Comparison of ENCODE assay signal across 15 cellular contexts in genomic region chr7:120998525-120998924, GRCh38. TPM values are rescaled to one million over a fixed set of nuclear protein-coding genes. Genes with fewer than 3 reads are reported as not detected.
DNase-seq lines count a peak whose midpoint lies in the region; TF ChIP-seq lines count a peak whose summit lies in the region.
"Had no signal": no experiment of that assay in that cellular context is flagged by ENCODE, and none has a peak within 500 bp of the region (broad histone marks: within the 10 kb centered on the region; RNA-seq: fewer than 3 reads in every experiment).

No MANE protein-coding gene starts in this region.

- H3K14ac ChIP-seq in trophoblast cell (ENCODE audit: low read length) = no peak overlapping the region

- H2BK12ac ChIP-seq in trophoblast cell (ENCODE audit: low read length) = no peak overlapping the region

- no peaks in the 10 kb centered on the region for H3K36me3 ChIP-seq in GM23248 (ENCODE audit: low read depth)
- H3K36me3 ChIP-seq in SJSA1 = peaks cover 30% of the 10 kb centered on the region
- no peaks in the 10 kb centered on the region for H3K36me3 ChIP-seq in stomach
- H3K36me3 ChIP-seq in trophoblast cell (ENCODE audit: control insufficient read depth in 1 of 2, insufficient read depth in 2 of 2, low read length in 2 of 2) = no peaks in the 10 kb centered on the region

- H3K4me3 ChIP-seq in GM23248 (no peak overlapping the region), SJSA1 (no peak overlapping the region), stomach (no peak overlapping the region), trophoblast cell (ENCODE audit: low read depth, low read length) (no peak overlapping the region)
- H3K4me3 ChIP-seq: GM12878 had no signal

- peaks cover 3% of the 10 kb centered on the region for H3K27me3 Mint-ChIP-seq in mesothelial cell of epicardium (ENCODE audit: low read depth)

- no peak overlapping the region for H2BK5ac ChIP-seq in trophoblast cell (ENCODE audit: low read depth, low read length, poor library complexity)

- DNase-seq in GM23248 (no peak), SJSA1 (ENCODE audit: low read depth in 1 of 2, low spot score in 2 of 2) (no peak), mesothelial cell of epicardium (ENCODE audit: low spot score in 2 of 2, unreplicated experiment in 2 of 2) (no peak), stomach (no peak), cerebellar nuclear complex (lab: John Stamatoyannopoulos, UW) (no peak), NCI-H2081 (lab: John Stamatoyannopoulos, UW) (no peak), trophoblast cell (no peak)
- no peak for DNase-seq in stimulated activated CD8-positive, alpha-beta memory T cell treated with anti-CD3 and anti-CD28 coated beads, Interleukin-4, amount 100 ng/mL, for 48 hours
- DNase-seq: H9, NCI-H146, NCI-H2107, NCI-H345, NCI-H774, SHP77 had no signal

- H3F3A ChIP-seq in GM23248 (ENCODE audit: insufficient read depth) = peaks cover 21% of the 10 kb centered on the region

- H3K23ac ChIP-seq in trophoblast cell (ENCODE audit: low read length) = no peak overlapping the region

- TF ChIP-seq CTCF in mesothelial cell of epicardium (IDR thresholded peaks at IDR 0.05; ENCODE audit: unreplicated experiment) (no peak), stomach (IDR thresholded peaks at IDR 0.05) (no peak)

- H3K18ac ChIP-seq in trophoblast cell (ENCODE audit: low read length) = no peak overlapping the region

- H3K36me3 Mint-ChIP-seq in mesothelial cell of epicardium = no peaks in the 10 kb centered on the region

- H3K79me1 ChIP-seq in trophoblast cell (ENCODE audit: low read length) = no peaks in the 10 kb centered on the region

- no peak overlapping the region for H4K91ac ChIP-seq in trophoblast cell (ENCODE audit: low read depth, low read length)

- no peak for TF ChIP-seq POLR2A in stomach (IDR thresholded peaks at IDR 0.05)

- H3K9me2 ChIP-seq in GM23248 (ENCODE audit: insufficient read depth) = no peaks in the 10 kb centered on the region

- H3K4me2 ChIP-seq in GM23248 (ENCODE audit: unreplicated experiment) = no peak overlapping the region
- no peak overlapping the region for H3K4me2 ChIP-seq in trophoblast cell (ENCODE audit: low read length)

- no peak overlapping the region for H4K12ac ChIP-seq in trophoblast cell (ENCODE audit: low read depth, low read length)

- H2AK5ac ChIP-seq in trophoblast cell (ENCODE audit: low read length) = no peak overlapping the region

- H3K4me1 Mint-ChIP-seq in mesothelial cell of epicardium = peaks cover 62% of the 10 kb centered on the region

- TF ChIP-seq EP300 in stomach (IDR thresholded peaks at IDR 0.05) = no peak

- H3K79me2 ChIP-seq in GM23248 (ENCODE audit: insufficient read depth) (peaks cover 60% of the 10 kb centered on the region), trophoblast cell (ENCODE audit: control insufficient read depth, insufficient read depth, low read length, poor library complexity) (no peaks in the 10 kb centered on the region)

- 0 out of 2 replicates have a peak overlapping the region, but pooled peaks have one; percentile 87 for H2AFZ ChIP-seq in GM23248
- H2AFZ ChIP-seq in trophoblast cell (ENCODE audit: insufficient read depth, low read length, poor library complexity) = no peak overlapping the region

- intact Hi-C loops in stomach (cut with DNase I; ENCODE audit: low total_unique reads) = no loop called here

- no peaks in the 10 kb centered on the region for H4K20me1 ChIP-seq in GM23248 (ENCODE audit: insufficient read depth)

- H4K8ac ChIP-seq in trophoblast cell (ENCODE audit: low read depth, low read length) = no peak overlapping the region

- peak overlapping the region; percentile 74 for H3K27ac Mint-ChIP-seq in mesothelial cell of epicardium
- H3K27ac Mint-ChIP-seq: H9 had no signal

- H3K9ac ChIP-seq in GM23248 (no peak overlapping the region), trophoblast cell (ENCODE audit: low read length) (no peak overlapping the region)

- H3K27ac ChIP-seq in GM23248 (no peak overlapping the region), SJSA1 (peak overlapping the region; percentile 82), stomach (peak overlapping the region in 4 of 5 donors; percentile 13 to 82 (median 72)), trophoblast cell (ENCODE audit: low read depth, low read length) (no peak overlapping the region)

- H3K4me1 ChIP-seq in GM23248 (ENCODE audit: insufficient read depth) (peaks cover 42% of the 10 kb centered on the region), SJSA1 (replicated peaks) (peaks cover 78% of the 10 kb centered on the region), stomach (peaks cover 4 to 63% (median 30%) of the 10 kb centered on the region in 4 donors), trophoblast cell (ENCODE audit: control insufficient read depth in 1 of 2, insufficient read depth in 2 of 2, low read length in 2 of 2) (no peaks in the 10 kb centered on the region)

- no peak overlapping the region for H2BK120ac ChIP-seq in trophoblast cell (ENCODE audit: insufficient read depth, low read length, poor library complexity)

- H3K27me3 ChIP-seq in GM23248 (replicated peaks; ENCODE audit: insufficient read depth) (no peaks in the 10 kb centered on the region), SJSA1 (replicated peaks) (no peaks in the 10 kb centered on the region), stomach (no peaks in the 10 kb centered on the region), trophoblast cell (ENCODE audit: insufficient read depth, low read length) (no peaks in the 10 kb centered on the region)

- in situ Hi-C loops in GM23248 (cut with MboI) = loop anchor here (25.0 kb wide), 2 partner anchors 339 to 539 kb away; partner anchors contain the start of gene WNT16

- no peak overlapping the region for H3K4ac ChIP-seq in trophoblast cell (ENCODE audit: low read depth, low read length)

- H3K9me3 Mint-ChIP-seq in mesothelial cell of epicardium = no peaks in the 10 kb centered on the region
- H3K9me3 Mint-ChIP-seq: H9 had no signal

- whole genome bisulfite sequencing in GM23248 (ENCODE audit: low coverage in 1 of 2, low lambda C conversion rate in 2 of 2, missing lambda C conversion rate in 2 of 2), 2 experiments = 81 to 98% methylated on average over 1 of the region's 1 CpG
- 44 to 66% (median 53%) methylated on average over 1 of the region's 1 CpG for WGBS in stomach, 5 donors
- WGBS in trophoblast cell (ENCODE audit: extremely low coverage, insufficient coverage, insufficient read length) = no CpG with 5 or more reads among the region's 1 CpG

- H3K9me3 ChIP-seq in GM23248 (ENCODE audit: low read depth) (no peaks in the 10 kb centered on the region), SJSA1 (replicated peaks) (no peaks in the 10 kb centered on the region), stomach (no peaks in the 10 kb centered on the region), trophoblast cell (ENCODE audit: insufficient read depth, low read depth, low read length) (no peaks in the 10 kb centered on the region)

- H3K4me3 Mint-ChIP-seq in mesothelial cell of epicardium = no peak overlapping the region
- H3K4me3 Mint-ChIP-seq: H9 had no signal

RNA-seq across cellular contexts. Expression of gene CPED1, which starts 10.0 kb away (rescaled TPM):
- total RNA-seq in GM23248 (2014; rRNA removed; shearing (Covaris generic)) = 20.2 and 23.0 TPM in 2 replicates
- 12.4 and 13.5 TPM in 2 replicates for polyA plus RNA-seq in GM23248 (2016; fragmentation: Nextera tagmentation; extraction: Ambion mirVana)
- total RNA-seq in SJSA1 (2014; rRNA removed; shearing (Covaris generic)) = 46.6 and 64.8 TPM in 2 replicates
- total RNA-seq in mesothelial cell of epicardium = 23.9 to 26.4 TPM (median 25.6 TPM) in 3 replicates
- 10 to 100 TPM in 4 of 5 donors, 1 to 10 TPM in 1; 8.4 to 58.7 (median 44.9) TPM for total RNA-seq in stomach
- polyA plus RNA-seq in stomach = 1 to 10 TPM; 3.0 to 3.7 (median 3.2) TPM
- 0.05 and 0.07 TPM in 2 replicates for polyA plus RNA-seq in trophoblast cell (2013)

RNA-seq across cellular contexts. Expression of gene ING3, which starts 47.9 kb away (rescaled TPM):
- 10.1 and 13.3 TPM in 2 replicates for total RNA-seq in GM23248 (2014; rRNA removed; shearing (Covaris generic))
- polyA plus RNA-seq in GM23248 (2016; fragmentation: Nextera tagmentation; extraction: Ambion mirVana) (21.6 and 27.0 TPM in 2 replicates), stomach (10 to 100 TPM in 2 of 3 donors, 1 to 10 TPM in 1; 6.3 to 17.1 (median 10.0) TPM)
- 18.3 and 31.2 TPM in 2 replicates for total RNA-seq in SJSA1 (2014; rRNA removed; shearing (Covaris generic))
- total RNA-seq in mesothelial cell of epicardium (19.2 to 22.7 TPM (median 20.2 TPM) in 3 replicates), stomach (10 to 100 TPM in 4 of 5 donors, 1 to 10 TPM in 1; 8.4 to 37.1 (median 26.3) TPM)
- polyA plus RNA-seq in trophoblast cell (2013) = 10.3 and 11.2 TPM in 2 replicates

Comparison
In these comparisons a context has a peak if more than half of its experiments do, and no peak if none do; other contexts are left out.
1. H3K27ac ChIP-seq: peak in SJSA1 (single experiment) and stomach (4 of 5); none in GM23248 (single experiment) and trophoblast cell (single experiment).